In genomic region chr4:73780834-73781233, GRCh38 we compare ENCODE assay signal across 27 cellular contexts. TPM values are rescaled to one million over a fixed set of nuclear protein-coding genes. Genes with fewer than 3 reads are reported as not detected.
DNase-seq lines count a peak whose midpoint lies in the region; ATAC-seq, FAIRE-seq and TF ChIP-seq lines count a peak whose summit lies in the region.
"Had no signal": no experiment of that assay in that cellular context is flagged by ENCODE, and none has a peak within 500 bp of the region (broad histone marks: within the 10 kb centered on the region; RNA-seq: fewer than 3 reads in every experiment).

No MANE protein-coding gene starts in this region.

- no peak for DNase-seq in GM23338 (ENCODE audit: low spot score)
- no peak for DNase-seq in WTC11 (ENCODE audit: low spot score)
- no peak for DNase-seq in keratinocyte (ENCODE audit: low read depth, low spot score)
- no peak for DNase-seq in mucosa of descending colon
- DNase-seq in WERI-Rb-1: no peak
- no peak for DNase-seq in NCI-H524 (lab: John Stamatoyannopoulos, UW)
- DNase-seq in stimulated activated CD4-positive, alpha-beta T cell treated with anti-CD3 and anti-CD28 coated beads, Interleukin-1b, Interleukin-23, amount 100 ng/mL, for 48 hours: no peak
- DNase-seq in NCI-H2029 (lab: John Stamatoyannopoulos, UW): no peak
- DNase-seq: ACHN; AML-193; BE2C; CD4-positive, alpha-beta T cell; CD8-positive, alpha-beta memory T cell; DMS 273 treated with DMSO at 0.1 percent for 48 hours; DMS79; EL; GDM1; H9 had no signal

- H3K27ac Mint-ChIP-seq in GM23338 (no peak overlapping the region), WTC11 (no peak overlapping the region)
- H3K27ac Mint-ChIP-seq: CD14-positive monocyte; CD4-positive, alpha-beta T cell; CD8-positive, alpha-beta memory T cell; H9 had no signal

- CTCF ChIA-PET in WTC11 (lab: Charles Lee): no interaction called here

- no peak overlapping the region for H3K9ac ChIP-seq in keratinocyte (ENCODE audit: control insufficient read depth, extremely low read depth, insufficient read depth, low read length)
- H3K9ac ChIP-seq: BLaER1 treated with 17β-estradiol and CSF1 and Interleukin-3, amounts not matched to agents 10 nM and 100 nM had no signal

- H3K79me2 ChIP-seq in GM23338 (replicated peaks; ENCODE audit: insufficient read depth) (no peaks in the 10 kb centered on the region), keratinocyte (ENCODE audit: control insufficient read depth, insufficient read depth, low read length) (no peaks in the 10 kb centered on the region)

- no peaks in the 10 kb centered on the region for H4K20me1 ChIP-seq in GM23338 (replicated peaks; ENCODE audit: insufficient read depth)
- no peaks in the 10 kb centered on the region for H4K20me1 ChIP-seq in keratinocyte (ENCODE audit: control insufficient read depth, extremely low read depth, insufficient read depth, low read length)
- H4K20me1 ChIP-seq: BLaER1 treated with 17β-estradiol and CSF1 and Interleukin-3, amounts not matched to agents 10 nM and 100 nM had no signal

- H3K4me3 ChIP-seq in GM23338: no peak overlapping the region
- no peak overlapping the region for H3K4me3 ChIP-seq in keratinocyte (ENCODE audit: control insufficient read depth in 2 of 3, extremely low read depth in 1 of 3, insufficient read depth in 2 of 3, low read depth in 1 of 3, low read length in 3 of 3)
- H3K4me3 ChIP-seq in mucosa of descending colon: no peak overlapping the region
- H3K4me3 ChIP-seq in WERI-Rb-1 (ENCODE audit: low read depth, low read length): no peak overlapping the region
- H3K4me3 ChIP-seq: BLaER1 treated with 17β-estradiol and CSF1 and Interleukin-3, amounts not matched to agents 10 nM and 100 nM had no signal

- POLR2A ChIA-PET in WTC11 (lab: Charles Lee): no interaction called here

- dilution Hi-C loops in keratinocyte (cut with MboI; ENCODE audit: extremely low pct_ligation_motif_present, low sequenced_read_pairs): no loop called here

- H3K4me1 ChIP-seq in GM23338 (ENCODE audit: insufficient read depth) (no peaks in the 10 kb centered on the region), keratinocyte (ENCODE audit: control insufficient read depth, extremely low read depth, insufficient read depth, low read length) (peaks cover 4% of the 10 kb centered on the region), mucosa of descending colon (ENCODE audit: low read depth) (peaks cover 4% of the 10 kb centered on the region)
- H3K4me1 ChIP-seq: BE2C had no signal

- H3K27me3 ChIP-seq in GM23338 (ENCODE audit: insufficient read depth): no peaks in the 10 kb centered on the region
- H3K27me3 ChIP-seq in keratinocyte (ENCODE audit: control insufficient read depth, extremely low read depth, insufficient read depth, low read length): no peaks in the 10 kb centered on the region
- no peaks in the 10 kb centered on the region for H3K27me3 ChIP-seq in WERI-Rb-1 (ENCODE audit: insufficient read depth, low read depth, severe bottlenecking)
- H3K27me3 ChIP-seq: BE2C; BLaER1 treated with 17β-estradiol and CSF1 and Interleukin-3, amounts not matched to agents 10 nM and 100 nM had no signal

- H3K4me1 Mint-ChIP-seq in GM23338: peaks cover 4% of the 10 kb centered on the region; the same call in 1 of the 3 replicates
- H3K4me1 Mint-ChIP-seq in WTC11: no peaks in the 10 kb centered on the region
- H3K4me1 Mint-ChIP-seq: CD8-positive, alpha-beta memory T cell; H9 had no signal

- H3K36me3 ChIP-seq in GM23338 (ENCODE audit: insufficient read depth) (no peaks in the 10 kb centered on the region), keratinocyte (ENCODE audit: control insufficient read depth in 2 of 2, extremely low read depth in 1 of 2, insufficient read depth in 2 of 2, low read length in 2 of 2) (no peaks in the 10 kb centered on the region), mucosa of descending colon (ENCODE audit: low read depth) (no peaks in the 10 kb centered on the region), WERI-Rb-1 (no peaks in the 10 kb centered on the region)
- H3K36me3 ChIP-seq: BE2C; BLaER1 treated with 17β-estradiol and CSF1 and Interleukin-3, amounts not matched to agents 10 nM and 100 nM had no signal

- H3K27me3 Mint-ChIP-seq in GM23338 (ENCODE audit: insufficient read depth, low read depth, poor library complexity): no peaks in the 10 kb centered on the region
- no peaks in the 10 kb centered on the region for H3K27me3 Mint-ChIP-seq in WTC11 (ENCODE audit: low read depth)
- H3K27me3 Mint-ChIP-seq: CD4-positive, alpha-beta T cell had no signal

- TF ChIP-seq CTCF in GM23338 (conservative IDR thresholded peaks at IDR 0.05; ENCODE audit: low read depth in 2 of 2) (no peak), WTC11 (IDR thresholded peaks at IDR 0.05) (no peak), keratinocyte (optimal IDR thresholded peaks at IDR 0.05 in 1 of 3, IDR thresholded peaks at IDR 0.05 in 1 of 3, conservative IDR thresholded peaks at IDR 0.05 in 1 of 3; ENCODE audit: extremely low read depth in 1 of 3, insufficient read depth in 2 of 3, low read length in 3 of 3) (no peak), mucosa of descending colon (IDR thresholded peaks at IDR 0.05) (no peak), WERI-Rb-1 (IDR thresholded peaks at IDR 0.05; ENCODE audit: low read depth, low read length) (no peak)

- H3K9me2 ChIP-seq in GM23338 (ENCODE audit: insufficient read depth): no peaks in the 10 kb centered on the region

- H3K9me3 ChIP-seq in keratinocyte (ENCODE audit: control insufficient read depth, low read depth, low read length) (no peaks in the 10 kb centered on the region), mucosa of descending colon (no peaks in the 10 kb centered on the region), WERI-Rb-1 (ENCODE audit: severe bottlenecking) (no peaks in the 10 kb centered on the region)
- H3K9me3 ChIP-seq: BE2C; BLaER1 treated with 17β-estradiol and CSF1 and Interleukin-3, amounts not matched to agents 10 nM and 100 nM had no signal

- peak overlapping the region; percentile 14; the same call in 1 of the 2 replicates for H2AFZ ChIP-seq in GM23338
- H2AFZ ChIP-seq in keratinocyte (ENCODE audit: control insufficient read depth, low read length): no peak overlapping the region

- H3K27ac ChIP-seq in GM23338 (ENCODE audit: low read depth) (no peak overlapping the region), keratinocyte (ENCODE audit: control insufficient read depth, insufficient read depth, low read length) (no peak overlapping the region), WERI-Rb-1 (no peak overlapping the region)
- H3K27ac ChIP-seq: 22Rv1; BLaER1 treated with 17β-estradiol and CSF1 and Interleukin-3, amounts not matched to agents 10 nM and 100 nM had no signal

- no peak overlapping the region for H3K4me3 Mint-ChIP-seq in GM23338
- H3K4me3 Mint-ChIP-seq in WTC11: no peak overlapping the region
- H3K4me3 Mint-ChIP-seq: CD14-positive monocyte; CD4-positive, alpha-beta T cell; CD8-positive, alpha-beta memory T cell; H9 had no signal

- ATAC-seq in GM23338: no peak
- ATAC-seq in WTC11: peak; percentile 44
- ATAC-seq in mucosa of descending colon: peak; percentile 55
- ATAC-seq: HCT116 had no signal

- no peaks in the 10 kb centered on the region for H3F3A ChIP-seq in GM23338 (replicated peaks; ENCODE audit: low read depth)

- no peaks in the 10 kb centered on the region for H3K9me1 ChIP-seq in keratinocyte (ENCODE audit: control insufficient read depth, extremely low read depth, insufficient read depth, low read length)

- H3K36me3 Mint-ChIP-seq in GM23338 (ENCODE audit: low read depth) (no peaks in the 10 kb centered on the region), WTC11 (no peaks in the 10 kb centered on the region)
- H3K36me3 Mint-ChIP-seq: CD14-positive monocyte; CD8-positive, alpha-beta memory T cell had no signal

- H3K4me2 ChIP-seq in GM23338: no peak overlapping the region
- H3K4me2 ChIP-seq in keratinocyte (ENCODE audit: control insufficient read depth, extremely low read depth, insufficient read depth, low read depth, low read length): no peak overlapping the region
- H3K4me2 ChIP-seq: BLaER1 treated with 17β-estradiol and CSF1 and Interleukin-3, amounts not matched to agents 10 nM and 100 nM had no signal

- intact Hi-C loops in mucosa of descending colon (cut with DNase I, micrococcal nuclease): no loop called here

- no peaks in the 10 kb centered on the region; the same call in 2 of the 3 replicates for H3K9me3 Mint-ChIP-seq in GM23338
- no peaks in the 10 kb centered on the region for H3K9me3 Mint-ChIP-seq in WTC11
- H3K9me3 Mint-ChIP-seq: CD4-positive, alpha-beta T cell; H9 had no signal

- FAIRE-seq in keratinocyte (lab: Jason Lieb, UNC): peak; percentile 5
- FAIRE-seq: A204.1, D721Med, GM12891, GM18507 had no signal

TF ChIP-seq in GM23338, 12 proteins besides CTCF, POLR2A, EP300 and RAD21 (continues in another document):
- no peak for TF ChIP-seq EZH2phosphoT487 (IDR thresholded peaks at IDR 0.05; ENCODE audit: unreplicated experiment)

RNA-seq across cellular contexts. Expression of gene CXCL8, which starts 40.5 kb away (rescaled TPM):
- not detected in 2 replicates for total RNA-seq in GM23338 (2014; rRNA removed; shearing (Covaris generic))
- 0.11 and 0.12 TPM in 2 replicates for polyA plus RNA-seq in GM23338 (2016; fragmentation: Nextera tagmentation; extraction: Ambion mirVana)
- total RNA-seq in WTC11 (2021): not detected in 3 replicates
- 2.7 to 65.4 TPM (median 23.4 TPM) in 3 replicates for polyA plus RNA-seq in keratinocyte
- 5.1 TPM for polyA plus RNA-seq in keratinocyte (2011; ENCODE audit: low read depth)
- polyA plus RNA-seq in keratinocyte (2011; cell fraction: cytosol; rRNA removed): 7.6 and 11.8 TPM in 2 replicates
- 56.0 and 72.0 TPM in 2 replicates for polyA plus RNA-seq in keratinocyte (2011; cell fraction: nucleus; rRNA removed)
- 3.7 and 8.9 TPM in 2 replicates for polyA plus RNA-seq in keratinocyte (2012; ENCODE audit: low replicate concordance)
- polyA minus RNA-seq in keratinocyte: 4.8 to 21.1 TPM (median 11.8 TPM) in 3 replicates
- 2.3 TPM for polyA minus RNA-seq in keratinocyte (2011; cell fraction: cytosol; rRNA and poly(A)+ RNA removed)
- 29.4 and 69.4 TPM in 2 replicates for polyA minus RNA-seq in keratinocyte (2011; cell fraction: nucleus; rRNA and poly(A)+ RNA removed)
- 10 to 100 TPM in 1 of 3 donors, under 1 TPM in 2; 0.73 to 44.6 (median 0.78) TPM for total RNA-seq in mucosa of descending colon
- total RNA-seq: H9 had no signal
- polyA plus RNA-seq: CD8-positive, alpha-beta memory T cell had no signal

RNA-seq across cellular contexts. Expression of gene CXCL6, which starts 55.6 kb away (rescaled TPM):
- total RNA-seq in GM23338 (2014; rRNA removed; shearing (Covaris generic)): 7.2 and 9.5 TPM in 2 replicates
- polyA plus RNA-seq in GM23338 (2016; fragmentation: Nextera tagmentation; extraction: Ambion mirVana) (11.8 and 14.7 TPM in 2 replicates), keratinocyte (0.08 to 0.29 TPM in 2 of 3 replicates, not detected in the other)
- total RNA-seq in WTC11 (2021) (3.8 to 4.9 TPM (median 4.4 TPM) in 3 replicates), mucosa of descending colon (under 1 TPM in 2 of 3 donors, not detected in 1; 0.19 to 0.22 TPM)
- polyA plus RNA-seq in keratinocyte (2011; ENCODE audit: low read depth): not detected
- 0.09 and 0.19 TPM in 2 replicates for polyA plus RNA-seq in keratinocyte (2011; cell fraction: cytosol; rRNA removed)
- polyA plus RNA-seq in keratinocyte (2011; cell fraction: nucleus; rRNA removed): 0.08 and 0.37 TPM in 2 replicates
- 0.48 TPM in 1 of 2 replicates, not detected in the other for polyA plus RNA-seq in keratinocyte (2012; ENCODE audit: low replicate concordance)
- polyA minus RNA-seq in keratinocyte: 0.23 TPM in 1 of 3 replicates, not detected in the others
- not detected for polyA minus RNA-seq in keratinocyte (2011; cell fraction: cytosol; rRNA and poly(A)+ RNA removed)
- not detected in 2 replicates for polyA minus RNA-seq in keratinocyte (2011; cell fraction: nucleus; rRNA and poly(A)+ RNA removed)
- total RNA-seq: CD4-positive, alpha-beta T cell; CD8-positive, alpha-beta memory T cell; H4 had no signal
- polyA plus RNA-seq: CD14-positive monocyte; CD8-positive, alpha-beta memory T cell had no signal
